18 cellular contexts compared by ENCODE assay signal in the genomic region with DNA sequence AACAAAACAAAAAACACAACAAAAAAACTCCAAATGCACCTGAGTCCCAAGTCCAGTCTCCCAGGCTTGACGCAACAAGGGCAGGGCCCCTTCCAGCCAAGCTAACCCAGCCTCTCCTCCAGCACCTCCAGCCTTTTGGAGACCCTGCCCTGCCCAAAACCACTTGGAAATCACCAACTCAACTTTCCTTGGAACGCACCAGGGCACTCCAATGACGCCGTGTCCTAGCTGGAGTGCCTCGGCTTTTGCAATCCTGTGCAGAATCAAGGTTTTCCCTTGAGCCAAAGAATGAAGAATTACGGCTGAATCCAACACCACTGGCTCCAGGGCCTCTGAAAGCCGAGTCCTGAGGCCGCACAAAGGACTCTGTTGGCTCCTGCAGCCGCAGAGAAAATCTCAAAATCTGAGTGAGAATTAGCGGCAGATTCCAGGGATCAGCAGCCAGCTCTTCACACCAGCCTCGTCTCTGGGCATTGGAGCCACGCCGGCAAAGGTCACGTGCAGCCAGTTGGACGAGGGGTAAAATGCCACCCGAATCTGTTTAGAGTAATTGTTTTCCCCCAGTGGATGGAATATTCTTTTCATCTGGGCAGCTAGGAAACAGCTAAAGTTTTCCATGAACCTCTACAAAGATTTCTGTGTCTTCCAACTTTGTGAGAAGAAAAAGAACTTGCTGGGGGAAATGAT. TPM values are rescaled to one million over a fixed set of nuclear protein-coding genes. Genes with fewer than 3 reads are reported as not detected.
DNase-seq lines count a peak whose midpoint lies in the region; ATAC-seq, FAIRE-seq and TF ChIP-seq lines count a peak whose summit lies in the region.
"Had no signal": no experiment of that assay in that cellular context is flagged by ENCODE, and none has a peak within 500 bp of the region (broad histone marks: within the 10 kb centered on the region; RNA-seq: fewer than 3 reads in every experiment).

No MANE protein-coding gene starts in this region.

- H3K27me3 ChIP-seq in astrocyte (ENCODE audit: insufficient read depth, low read length), result peaks cover 18% of the 10 kb centered on the region
- H3K27me3 ChIP-seq in osteoblast (ENCODE audit: insufficient read depth, low read length), result peaks cover 40% of the 10 kb centered on the region
- no peaks in the 10 kb centered on the region for H3K27me3 ChIP-seq in upper lobe of right lung
- H3K27me3 ChIP-seq: SJSA1 had no signal

- FAIRE-seq in astrocyte (lab: Jason Lieb, UNC), result no peak
- no peak for FAIRE-seq in kidney (lab: Jason Lieb, UNC)
- FAIRE-seq: GM12892 had no signal

- no peaks in the 10 kb centered on the region for H3K4me1 Mint-ChIP-seq in astrocyte (ENCODE audit: low read depth, unreplicated experiment)

- H3K9me3 ChIP-seq in astrocyte (ENCODE audit: insufficient read depth, low read depth, low read length), result peaks cover 4% of the 10 kb centered on the region
- H3K9me3 ChIP-seq in kidney (ENCODE audit: control insufficient read depth in 1 of 2, low read length in 2 of 2), result no peaks in the 10 kb centered on the region
- H3K9me3 ChIP-seq in osteoblast (ENCODE audit: low read depth, low read length), result no peaks in the 10 kb centered on the region
- H3K9me3 ChIP-seq in upper lobe of right lung, result no peaks in the 10 kb centered on the region
- H3K9me3 ChIP-seq: BLaER1 had no signal

- H3K79me2 ChIP-seq in astrocyte (ENCODE audit: insufficient read depth, low read length) (no peaks in the 10 kb centered on the region), osteoblast (ENCODE audit: insufficient read depth, low read length) (no peaks in the 10 kb centered on the region)

- H3K9me3 Mint-ChIP-seq in astrocyte (ENCODE audit: unreplicated experiment), result peaks cover 3% of the 10 kb centered on the region

- H3K36me3 Mint-ChIP-seq in astrocyte (ENCODE audit: low read depth, unreplicated experiment), result no peaks in the 10 kb centered on the region

- H3K27ac ChIP-seq in astrocyte (ENCODE audit: low read depth, low read length) (no peak overlapping the region), kidney (ENCODE audit: low read depth in 2 of 2, low read length in 2 of 2) (no peak overlapping the region), osteoblast (ENCODE audit: low read depth, low read length) (no peak overlapping the region), upper lobe of right lung (peak overlapping the region; percentile 55)
- H3K27ac ChIP-seq: BLaER1, foreskin keratinocyte, KMS-11, SJSA1 had no signal

- peaks cover 7% of the 10 kb centered on the region for H3K4me1 ChIP-seq in astrocyte (ENCODE audit: insufficient read depth, low read length)
- H3K4me1 ChIP-seq in kidney (ENCODE audit: control insufficient read depth in 1 of 2, insufficient read depth in 1 of 2, low read depth in 1 of 2, low read length in 2 of 2), result peaks cover 5 to 19% of the 10 kb centered on the region in 2 donors
- H3K4me1 ChIP-seq in osteoblast (ENCODE audit: insufficient read depth, low read length), result no peaks in the 10 kb centered on the region
- H3K4me1 ChIP-seq in upper lobe of right lung, result peaks cover 60% of the 10 kb centered on the region
- H3K4me1 ChIP-seq: foreskin keratinocyte had no signal

- H3K4me2 ChIP-seq in astrocyte (ENCODE audit: low read length) (no peak overlapping the region), osteoblast (ENCODE audit: insufficient read depth, low read length) (no peak overlapping the region)
- H3K4me2 ChIP-seq: BLaER1, KMS-11 had no signal

- TF ChIP-seq CTCF in astrocyte (IDR thresholded peaks at IDR 0.05; ENCODE audit: insufficient read depth, low read depth, low read length), result no peak
- no peak for TF ChIP-seq CTCF in kidney (IDR thresholded peaks at IDR 0.05; ENCODE audit: borderline replicate concordance, extremely low read depth, insufficient read depth)
- no peak for TF ChIP-seq CTCF in osteoblast (IDR thresholded peaks at IDR 0.05; ENCODE audit: extremely low read depth, low read depth, low read length)
- no peak for TF ChIP-seq CTCF in upper lobe of right lung (IDR thresholded peaks at IDR 0.05)

- H3K36me3 ChIP-seq in astrocyte (ENCODE audit: insufficient read depth, low read length) (no peaks in the 10 kb centered on the region), kidney (ENCODE audit: control insufficient read depth in 1 of 2, insufficient read depth in 2 of 2, low read length in 2 of 2) (no peaks in the 10 kb centered on the region), osteoblast (ENCODE audit: insufficient read depth, low read length) (no peaks in the 10 kb centered on the region), upper lobe of right lung (no peaks in the 10 kb centered on the region)
- H3K36me3 ChIP-seq: BLaER1, SJSA1 had no signal

- intact Hi-C loops in kidney (cut with DNase I) (no loop called here), upper lobe of right lung (cut with DNase I) (loop anchor here (5.0 kb wide), 1 partner anchor 67 kb away; no protein-coding TSS in a partner anchor)

- H3K4me3 Mint-ChIP-seq in astrocyte (ENCODE audit: unreplicated experiment), result no peak overlapping the region
- H3K4me3 Mint-ChIP-seq: naive thymus-derived CD4-positive, alpha-beta T cell; T-helper 2 cell treated with Interferon-gamma antibody and Interleukin-4, amounts not matched to agents 5 μg/mL and 100 μg/mL, for 36 hours had no signal

- H4K20me1 ChIP-seq in astrocyte (ENCODE audit: insufficient read depth, low read length), result no peaks in the 10 kb centered on the region
- H4K20me1 ChIP-seq in osteoblast (ENCODE audit: insufficient read depth, low read length), result no peaks in the 10 kb centered on the region

- DNase-seq in astrocyte (ENCODE audit: low read depth), result no peak
- DNase-seq in kidney, result peak; percentile 44
- DNase-seq in osteoblast (ENCODE audit: insufficient read length, low spot score, missing footprints), result peak; percentile 69
- peak; percentile 85 for DNase-seq in upper lobe of right lung
- no peak for DNase-seq in NOMO-1 treated with dmso at 0.1 percent for 144 hours (lab: John Stamatoyannopoulos, UW; ENCODE audit: unreplicated experiment)
- DNase-seq: foreskin keratinocyte; GDM1; GOT3; naive thymus-derived CD4-positive, alpha-beta T cell; NCI-H2107; NCI-H526 had no signal

- H3K27ac Mint-ChIP-seq in astrocyte (ENCODE audit: unreplicated experiment), result peak overlapping the region; percentile 12
- H3K27ac Mint-ChIP-seq: T-helper 2 cell treated with Interferon-gamma antibody and Interleukin-4, amounts not matched to agents 5 μg/mL and 100 μg/mL, for 36 hours had no signal

- ATAC-seq in upper lobe of right lung (peak; percentile 59), HG03469 (IDR thresholded peaks at IDR 0.05; ENCODE audit: unreplicated experiment) (no peak), GM18861 (IDR thresholded peaks at IDR 0.05; ENCODE audit: unreplicated experiment) (no peak)
- ATAC-seq: foreskin keratinocyte; naive thymus-derived CD4-positive, alpha-beta T cell had no signal

- H3K9ac ChIP-seq in astrocyte (ENCODE audit: low read length) (no peak overlapping the region), kidney (ENCODE audit: low read length in 2 of 2) (no peak overlapping the region)
- H3K9ac ChIP-seq: BLaER1, KMS-11 had no signal

- no peak overlapping the region for H2AFZ ChIP-seq in astrocyte (ENCODE audit: low read depth, low read length)
- H2AFZ ChIP-seq in osteoblast (ENCODE audit: low read length), result no peak overlapping the region

- H3K4me3 ChIP-seq in astrocyte (ENCODE audit: insufficient read depth, low read depth, low read length) (no peak overlapping the region), kidney (ENCODE audit: low read length in 2 of 2) (no peak overlapping the region), osteoblast (ENCODE audit: insufficient read depth, low read length) (no peak overlapping the region), upper lobe of right lung (no peak overlapping the region)
- H3K4me3 ChIP-seq: BLaER1, SJSA1 had no signal

- H3K27me3 Mint-ChIP-seq in astrocyte (ENCODE audit: low read depth, unreplicated experiment), result peaks cover 18% of the 10 kb centered on the region

RNA-seq across cellular contexts. Expression of a gene that starts 9.7 kb away (rescaled TPM):
- total RNA-seq in astrocyte (43.3 and 51.4 TPM in 2 replicates), kidney (45.8 TPM), osteoblast (15.6 and 19.4 TPM in 2 replicates), upper lobe of right lung (139 TPM)
- 44.5 TPM for polyA plus RNA-seq in kidney (ENCODE audit: insufficient read depth, low read depth, low replicate concordance)

RNA-seq across cellular contexts. Expression of a gene that starts 33.6 kb away (rescaled TPM):
- 16.8 and 19.0 TPM in 2 replicates for total RNA-seq in astrocyte
- 28.0 TPM for total RNA-seq in kidney
- polyA plus RNA-seq in kidney (ENCODE audit: insufficient read depth, low read depth, low replicate concordance), result 34.1 TPM
- total RNA-seq in osteoblast, result 21.4 and 21.8 TPM in 2 replicates
- total RNA-seq in upper lobe of right lung, result 29.9 TPM

Comparison
In these comparisons a context has a peak if more than half of its experiments do, and no peak if none do; other contexts are left out.
1. DNase-seq: peak in kidney (single experiment), osteoblast (single experiment) and upper lobe of right lung (single experiment); none in astrocyte (single experiment) and NOMO-1 treated with dmso at 0.1 percent for 144 hours (single experiment).